In the genomic region with DNA sequence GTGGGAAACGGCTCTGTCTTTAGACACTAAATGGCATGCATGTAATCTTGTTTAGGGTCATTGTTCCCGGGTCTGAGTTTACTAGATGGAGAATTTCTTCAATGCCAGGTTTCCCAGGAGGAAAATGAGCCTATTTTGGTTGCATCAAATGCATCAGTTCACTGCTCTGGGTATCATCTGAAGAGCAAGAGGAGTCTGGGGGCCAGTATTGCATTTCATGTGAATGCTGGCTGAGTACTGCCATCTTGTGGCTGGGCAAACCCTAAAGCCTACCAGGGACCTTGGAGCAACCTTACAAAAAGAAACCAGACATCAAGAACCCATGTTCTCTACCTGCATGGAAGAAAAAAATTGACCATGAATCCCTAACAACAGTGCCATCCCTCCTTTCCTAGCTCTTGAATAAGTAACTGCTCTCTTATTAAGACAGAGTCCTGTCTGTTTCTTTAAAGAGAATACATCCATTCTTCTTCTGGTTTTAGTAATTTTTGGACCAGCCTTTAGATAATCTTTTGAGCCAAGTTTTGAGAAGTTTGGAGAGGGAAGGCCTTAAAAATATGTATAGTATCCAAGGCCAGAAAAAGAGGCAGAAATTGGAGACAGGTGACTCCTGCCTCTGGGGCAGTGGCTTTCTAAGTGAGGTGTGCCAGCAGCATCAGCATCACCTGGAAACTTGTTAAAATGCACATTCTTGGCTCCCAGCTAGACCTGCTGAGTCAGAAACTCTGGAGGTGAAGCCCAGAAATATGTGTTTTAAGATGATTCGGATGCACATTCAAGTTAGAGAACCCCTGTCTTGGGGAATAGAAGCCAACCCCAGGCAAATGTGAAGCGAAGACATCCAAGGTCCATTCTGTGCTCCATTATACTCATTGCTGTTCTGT, we compare ENCODE assay signal across 8 cellular contexts.
A peak's percentile ranks its signal among the peaks of the same experiment; 100 is the strongest.
DNase-seq lines count a peak whose midpoint lies in the region; ATAC-seq and TF ChIP-seq lines count a peak whose summit lies in the region.

No MANE protein-coding gene starts in this region.

- H2AFZ ChIP-seq in MM.1S (ENCODE audit: low read length) = peak overlapping the region; percentile 24; the same call in 1 of the 2 replicates

- no peaks in the 10 kb centered on the region for H3K9me3 ChIP-seq in MM.1S (replicated peaks; ENCODE audit: insufficient read depth, low read length)

- no peaks in the 10 kb centered on the region for H4K20me1 ChIP-seq in MM.1S (ENCODE audit: insufficient read depth, low read length)

- TF ChIP-seq CTCF in GM10266 (IDR thresholded peaks at IDR 0.05; ENCODE audit: control insufficient read depth, insufficient read depth, low read depth, missing control alignments) = peak; percentile 73
- peak; percentile 88 for TF ChIP-seq CTCF in MM.1S (IDR thresholded peaks at IDR 0.05; ENCODE audit: low read length)

- no peak for ATAC-seq in GM21529 (IDR thresholded peaks at IDR 0.05; ENCODE audit: unreplicated experiment)
- no peak for ATAC-seq in HG03135 (IDR thresholded peaks at IDR 0.05; ENCODE audit: unreplicated experiment)

- no peaks in the 10 kb centered on the region for H3K36me3 ChIP-seq in MM.1S (replicated peaks; ENCODE audit: insufficient read depth, low read length)

- peak overlapping the region; percentile 26; the same call in 1 of the 2 replicates for H3K9ac ChIP-seq in MM.1S (ENCODE audit: low read length)

- no peaks in the 10 kb centered on the region for H3K9me2 ChIP-seq in MM.1S (replicated peaks; ENCODE audit: insufficient read depth, low read length)

- H3K4me1 ChIP-seq in MM.1S (ENCODE audit: low read length) = peaks cover 57% of the 10 kb centered on the region

- peaks cover 35% of the 10 kb centered on the region for H3F3A ChIP-seq in MM.1S (ENCODE audit: insufficient read depth, low read length)

- DNase-seq in GM10266 (ENCODE audit: extremely low spot score) = peak; percentile 41
- DNase-seq in MM.1S = peak; percentile 85
- DNase-seq in SKM-1 treated with dmso at 0.1 percent for 144 hours (lab: John Stamatoyannopoulos, UW; ENCODE audit: unreplicated experiment) = peak; percentile 68
- peak; percentile 40 for DNase-seq in activated naive CD8-positive, alpha-beta T cell treated with anti-CD3 and anti-CD28 coated beads, Interleukin-2, amount 50 U/mL, for 16 hours (ENCODE audit: low read depth, low spot score)
- DNase-seq in hippocampal formation (lab: John Stamatoyannopoulos, UW) = peak; percentile 50 to 73
- peak; percentile 46 for DNase-seq in stimulated activated CD4-positive, alpha-beta T cell treated with anti-CD3 and anti-CD28 coated beads, Interleukin-1b, Interleukin-23, amount 100 ng/mL, for 1 hour (ENCODE audit: low read depth in 2 of 2)

- no peak overlapping the region for H3K4me3 ChIP-seq in MM.1S (ENCODE audit: low read length)

- peak overlapping the region; percentile 3; the same call in 1 of the 2 replicates for H3K4me2 ChIP-seq in MM.1S (ENCODE audit: low read depth, low read length)

- H3K79me2 ChIP-seq in MM.1S (ENCODE audit: low read length) = no peaks in the 10 kb centered on the region

- no peaks in the 10 kb centered on the region for H3K27me3 ChIP-seq in MM.1S (replicated peaks; ENCODE audit: insufficient read depth, low read length)

- peak overlapping the region; percentile 11; the same call in 1 of the 2 replicates for H3K27ac ChIP-seq in MM.1S (ENCODE audit: low read length)
